In genomic region chr6:159941286-159942113, GRCh38 we compare ENCODE assay signal across 8 cellular contexts. TPM values are rescaled to one million over a fixed set of nuclear protein-coding genes. Genes with fewer than 3 reads are reported as not detected.
DNase-seq lines count a peak whose midpoint lies in the region; ATAC-seq lines count a peak whose summit lies in the region.

No MANE protein-coding gene starts in this region.

- POLR2A ChIA-PET in naive thymus-derived CD8-positive, alpha-beta T cell (lab: Charles Lee), result no interaction called here

- peaks cover 0 to 27% (median 8%) of the 10 kb centered on the region in 9 donors for H3K9me3 Mint-ChIP-seq in naive thymus-derived CD8-positive, alpha-beta T cell

- H3K27me3 Mint-ChIP-seq in naive thymus-derived CD8-positive, alpha-beta T cell, result peaks cover 0 to 9% (median under 1%) of the 10 kb centered on the region in 5 donors

- peak; percentile 91 for ATAC-seq in GM21367 (IDR thresholded peaks at IDR 0.05; ENCODE audit: unreplicated experiment)
- ATAC-seq in naive thymus-derived CD8-positive, alpha-beta T cell, result peak; percentile 86 to 89

- peaks cover 0 to 4% (median 4%) of the 10 kb centered on the region in 4 donors for H3K4me1 Mint-ChIP-seq in naive thymus-derived CD8-positive, alpha-beta T cell

- H3K27ac Mint-ChIP-seq in naive thymus-derived CD8-positive, alpha-beta T cell, result peak overlapping the region in 2 of 10 donors; percentile 27 to 30

- no peak overlapping the region for H3K4me3 Mint-ChIP-seq in naive thymus-derived CD8-positive, alpha-beta T cell

- DNase-seq in NCI-H82 (lab: John Stamatoyannopoulos, UW) (peak; percentile 45), NCI-H82 treated with DMSO at 0.1 percent for 48 hours (lab: John Stamatoyannopoulos, UW; ENCODE audit: unreplicated experiment) (no peak), HPDE6-E6E7 (ENCODE audit: extremely low spot score) (peak; percentile 14), T follicular helper cell (ENCODE audit: low read depth) (peak; percentile 5), retina (no peak)
- DNase-seq in effector CD4-positive, alpha-beta T cell, result peak; percentile 5
- DNase-seq in naive thymus-derived CD8-positive, alpha-beta T cell, result peak in 6 of 10 donors; percentile 33 to 59 (median 44)

- H3K36me3 Mint-ChIP-seq in naive thymus-derived CD8-positive, alpha-beta T cell, result peaks cover 0 to 11% (median 10%) of the 10 kb centered on the region in 3 donors

RNA-seq across cellular contexts. Expression of gene IGF2R, which starts 27.4 kb away (rescaled TPM):
- 10 to 100 TPM; 63.1 to 69.7 TPM for total RNA-seq in naive thymus-derived CD8-positive, alpha-beta T cell
- 10 to 100 TPM in 2 of 3 donors, 1 to 10 TPM in 1; 9.1 to 19.3 (median 13.6) TPM for polyA plus RNA-seq in naive thymus-derived CD8-positive, alpha-beta T cell

RNA-seq across cellular contexts. Expression of gene MAS1, which starts 50.7 kb away (rescaled TPM):
- total RNA-seq in naive thymus-derived CD8-positive, alpha-beta T cell, result not detected
- polyA plus RNA-seq in naive thymus-derived CD8-positive, alpha-beta T cell, result not detected

Comparison
In these comparisons a context has a peak if more than half of its experiments do, and no peak if none do; other contexts are left out.
1. DNase-seq: peak in NCI-H82 (single experiment), HPDE6-E6E7 (single experiment), T follicular helper cell (single experiment), effector CD4-positive, alpha-beta T cell (single experiment) and naive thymus-derived CD8-positive, alpha-beta T cell (6 of 10); none in NCI-H82 treated with DMSO at 0.1 percent for 48 hours (single experiment) and retina (single experiment).